In genomic region chr12:88578821-88579518, GRCh38 we compare ENCODE assay signal across 8 cellular contexts. TPM values are rescaled to one million over a fixed set of nuclear protein-coding genes. Genes with fewer than 3 reads are reported as not detected.
DNase-seq lines count a peak whose midpoint lies in the region; FAIRE-seq and TF ChIP-seq lines count a peak whose summit lies in the region.

No MANE protein-coding gene starts in this region.

- H2BK20ac ChIP-seq in H1 (ENCODE audit: low read length): no peak overlapping the region

- no peaks in the 10 kb centered on the region for H4K20me1 ChIP-seq in H1 (replicated peaks in 1 of 2; ENCODE audit: control insufficient read depth in 1 of 2, insufficient read depth in 2 of 2, low read length in 2 of 2)

- peak overlapping the region; percentile 51 for H3K27ac ChIP-seq in ACC112 (ENCODE audit: low read depth, low read length)
- H3K27ac ChIP-seq in H1 (ENCODE audit: low read depth, low read length): no peak overlapping the region
- H3K27ac ChIP-seq in muscle layer of colon (ENCODE audit: low read depth, low read length): peak overlapping the region; percentile 85

- no peaks in the 10 kb centered on the region for H3K9me3 ChIP-seq in NT2/D1 (ENCODE audit: insufficient read depth, low read length)
- no peaks in the 10 kb centered on the region for H3K9me3 ChIP-seq in H1 (ENCODE audit: insufficient read depth in 2 of 2, low read depth in 1 of 2, low read length in 1 of 2)
- H3K9me3 ChIP-seq in muscle layer of colon (ENCODE audit: low read length): no peaks in the 10 kb centered on the region

- H2BK15ac ChIP-seq in H1 (ENCODE audit: low read length): no peak overlapping the region

- H3K79me1 ChIP-seq in H1 (ENCODE audit: low read depth, low read length): no peaks in the 10 kb centered on the region

- H3K14ac ChIP-seq in H1 (ENCODE audit: insufficient read length): no peak overlapping the region

- H3K4ac ChIP-seq in H1 (replicated peaks; ENCODE audit: insufficient read length, low read depth, low read length): no peak overlapping the region

- no peak overlapping the region for H3K23ac ChIP-seq in H1 (ENCODE audit: insufficient read length)

- H4K8ac ChIP-seq in H1 (ENCODE audit: extremely low read depth, insufficient read depth, low read length): no peak overlapping the region

- H3K27me3 ChIP-seq in ACC112 (ENCODE audit: insufficient read depth, low read length) (no peaks in the 10 kb centered on the region), NT2/D1 (ENCODE audit: insufficient read depth, insufficient read length) (peaks cover 26% of the 10 kb centered on the region), H1 (replicated peaks in 1 of 4; ENCODE audit: control insufficient read depth in 3 of 4, extremely low read depth in 1 of 4, insufficient read depth in 3 of 4, low read length in 3 of 4) (peaks cover 0 to 2% (median 0%) of the 10 kb centered on the region in 4 experiments; a peak in 1 of 7 replicates), muscle layer of colon (ENCODE audit: control insufficient read depth in 1 of 2, insufficient read depth in 2 of 2, low read length in 2 of 2) (no peaks in the 10 kb centered on the region)

- H3K79me2 ChIP-seq in ACC112 (ENCODE audit: control insufficient read depth, insufficient read depth, low read length, unreplicated experiment) (peaks cover 60% of the 10 kb centered on the region), H1 (ENCODE audit: control insufficient read depth in 1 of 2, insufficient read depth in 2 of 2, low read length in 2 of 2) (peaks cover 0 to 7% of the 10 kb centered on the region in 2 experiments; a peak in 1 of 4 replicates)

- H3K36me3 ChIP-seq in ACC112 (ENCODE audit: insufficient read depth, low read length) (no peaks in the 10 kb centered on the region), NT2/D1 (ENCODE audit: insufficient read depth, insufficient read length, low read length) (no peaks in the 10 kb centered on the region), H1 (ENCODE audit: control insufficient read depth in 2 of 4, insufficient read depth in 4 of 4, low read length in 3 of 4) (no peaks in the 10 kb centered on the region), muscle layer of colon (ENCODE audit: insufficient read depth, low read length) (no peaks in the 10 kb centered on the region)

- H3K23me2 ChIP-seq in H1 (ENCODE audit: low read depth, low read length): peaks cover 14% of the 10 kb centered on the region

- no peak overlapping the region for H3K56ac ChIP-seq in H1 (replicated peaks; ENCODE audit: insufficient read length, low read depth, low read length)

- H3K9ac ChIP-seq in NT2/D1 (ENCODE audit: insufficient read length, low read depth): peak overlapping the region; percentile 76
- H3K9ac ChIP-seq in H1 (replicated peaks in 1 of 4; ENCODE audit: extremely low read depth in 1 of 4, low read depth in 3 of 4, low read length in 3 of 4): no peak overlapping the region; a peak in 1 of 7 replicates
- peak overlapping the region; percentile 71 for H3K9ac ChIP-seq in muscle layer of colon (ENCODE audit: low read length)

- peak; percentile 34 to 53; a peak in 3 of 4 replicates for TF ChIP-seq RAD21 in H1 (IDR thresholded peaks at IDR 0.05 in 1 of 2, conservative IDR thresholded peaks at IDR 0.05 in 1 of 2; ENCODE audit: low read depth in 2 of 2, low read length in 2 of 2)

- 2% methylated on average over 15 of the region's 15 CpGs; no CpG with 5 or more reads in 1 of the 2 experiments for WGBS in H1 (ENCODE audit: extremely low coverage in 1 of 2, insufficient coverage in 1 of 2, insufficient read length in 1 of 2, insufficient replicate concordance in 2 of 2, low coverage in 1 of 2, low lambda C conversion rate in 2 of 2, missing lambda C conversion rate in 1 of 2), 2 experiments

- H3K4me2 ChIP-seq in H1 (ENCODE audit: insufficient read depth in 1 of 2, low read depth in 2 of 2, low read length in 2 of 2): peak overlapping the region; percentile 82 to 93

- TF ChIP-seq CTCF in H1 (IDR thresholded peaks at IDR 0.05; ENCODE audit: control extremely low read depth in 1 of 3, insufficient read depth in 1 of 3, low read depth in 1 of 3, low read length in 3 of 3): peak; percentile 28 to 48 (median 42)
- TF ChIP-seq CTCF in GM10248 (IDR thresholded peaks at IDR 0.05; ENCODE audit: control extremely low read depth, extremely low read depth, low read depth, missing control alignments): no peak

- no peak overlapping the region for H4K91ac ChIP-seq in H1 (replicated peaks; ENCODE audit: insufficient read length, low read length)

- no peak overlapping the region for H2BK12ac ChIP-seq in H1 (ENCODE audit: low read depth, low read length)

- 0 out of 2 replicates have a peak overlapping the region, but pooled peaks have one; percentile 13 for H3K18ac ChIP-seq in H1 (ENCODE audit: extremely low read depth, low read length)

- H3K4me3 ChIP-seq in ACC112 (ENCODE audit: low read depth, low read length): peak overlapping the region; percentile 96
- peak overlapping the region; percentile 67 for H3K4me3 ChIP-seq in NT2/D1 (ENCODE audit: insufficient read length, low read depth)
- peak overlapping the region; percentile 58 to 83 (median 71) for H3K4me3 ChIP-seq in H1 (ENCODE audit: extremely low read depth in 1 of 4, insufficient read depth in 2 of 4, low read depth in 3 of 4, low read length in 4 of 4)
- peak overlapping the region; percentile 75 to 87 for H3K4me3 ChIP-seq in muscle layer of colon (ENCODE audit: low read depth in 1 of 2, low read length in 2 of 2)

- FAIRE-seq in H1 (lab: Jason Lieb, UNC): peak; percentile 65

- H3K4me1 ChIP-seq in ACC112 (ENCODE audit: control insufficient read depth, insufficient read depth, low read length, unreplicated experiment) (peaks cover 34% of the 10 kb centered on the region), NT2/D1 (ENCODE audit: insufficient read depth, insufficient read length) (peaks cover 3% of the 10 kb centered on the region), H1 (replicated peaks in 1 of 4; ENCODE audit: control insufficient read depth in 3 of 4, insufficient read depth in 4 of 4, low read length in 3 of 4) (peaks cover 0 to 8% (median 3%) of the 10 kb centered on the region in 4 experiments; a peak in 3 of 7 replicates), muscle layer of colon (ENCODE audit: insufficient read depth, low read length) (peaks cover 35% of the 10 kb centered on the region)

- POLR2A ChIA-PET in H1 (lab: Charles Lee; ENCODE audit: partially characterized antibody): interaction anchor here (0.7 to 2.4 kb wide), 11 partner anchors 9 to 455 kb away, joined by 3 to 6 read pairs (median 3); no protein-coding TSS in a partner anchor
- POLR2A ChIA-PET in GM10248 (lab: Yijun Ruan, JAX): no interaction called here

- H4K5ac ChIP-seq in H1 (ENCODE audit: insufficient read length, low read depth, low read length): no peak overlapping the region

- H2BK5ac ChIP-seq in H1 (ENCODE audit: low read depth, low read length): no peak overlapping the region

- no peak overlapping the region for H2BK120ac ChIP-seq in H1 (replicated peaks; ENCODE audit: low read depth, low read length)

- TF ChIP-seq EP300 in H1 (IDR thresholded peaks at IDR 0.05; ENCODE audit: borderline replicate concordance in 1 of 2, low read depth in 2 of 2, low read length in 2 of 2): no peak

- H2AFZ ChIP-seq in ACC112 (ENCODE audit: low read length, unreplicated experiment): peak overlapping the region; percentile 63
- no peak overlapping the region for H2AFZ ChIP-seq in H1 (ENCODE audit: low read length)

- DNase-seq in HPDE6-E6E7 (ENCODE audit: extremely low spot score) (peak; percentile 44), NT2/D1 (ENCODE audit: low read depth, low spot score) (no peak), H1 (ENCODE audit: low read depth in 1 of 2, low spot score in 2 of 2) (peak in 1 of 2 experiments; percentile 57), GM10248 (ENCODE audit: extremely low spot score) (no peak), activated gamma-delta T cell (lab: John Stamatoyannopoulos, UW) (no peak)
- DNase-seq in central memory CD4-positive, alpha-beta T cell: no peak

- no peak overlapping the region for H2AK5ac ChIP-seq in H1 (ENCODE audit: low read depth, low read length)

- CTCF ChIA-PET in H1 (lab: Charles Lee; ENCODE audit: partially characterized antibody) (interaction anchor here (0.6 to 3.2 kb wide), 17 partner anchors 9 to 767 kb away, joined by 3 to 14 read pairs (median 3); no protein-coding TSS in a partner anchor), GM10248 (lab: Yijun Ruan, JAX) (interaction anchor here (0.7 to 1.6 kb wide), 3 partner anchors 9 to 16 kb away, joined by 3 read pairs; no protein-coding TSS in a partner anchor)

- TF ChIP-seq POLR2A in H1 (IDR thresholded peaks at IDR 0.05; ENCODE audit: control extremely low read depth in 1 of 2, low read depth in 2 of 2, low read length in 2 of 2): no peak

TF ChIP-seq in H1, 55 proteins besides CTCF, POLR2A, EP300 and RAD21:
- TF ChIP-seq CBX5 (IDR thresholded peaks at IDR 0.05; ENCODE audit: low read depth, low read length): no peak
- TF ChIP-seq SIN3A (conservative IDR thresholded peaks at IDR 0.05 in 1 of 2, IDR thresholded peaks at IDR 0.05 in 1 of 2; ENCODE audit: low read depth in 1 of 2, low read length in 2 of 2): 0 out of 4 replicates have a peak, but pooled peaks of 1 of the 2 experiments have one; percentile 35
- peak in 1 of 2 experiments; percentile 65; a peak in 1 of 4 replicates for TF ChIP-seq HDAC2 (IDR thresholded peaks at IDR 0.05; ENCODE audit: borderline replicate concordance in 1 of 2, low read depth in 2 of 2, low read length in 2 of 2)
- TF ChIP-seq TCF12 (IDR thresholded peaks at IDR 0.05; ENCODE audit: low read depth, low read length): 0 out of 2 replicates have a peak, but pooled peaks have one; percentile 12
TF ChIP-seq in H1: peak in this region for 3.

RNA-seq across cellular contexts. Expression of gene KITLG, which starts 1.3 kb away (rescaled TPM):
- total RNA-seq in H1 (2021; fragmentation: NEBNext Ultra II Directional; extraction: Animal tissue kit (Norgen Biotek cat#: 25700)): 7.8 TPM in 2 replicates
- 1.3 and 1.4 TPM in 2 replicates for polyA plus RNA-seq in H1 (2011; rRNA removed)
- polyA plus RNA-seq in H1 (2011; cell fraction: cytosol; rRNA removed): 1.8 TPM
- polyA plus RNA-seq in H1 (2011; cell fraction: nucleus; rRNA removed): 1.9 TPM
- 2.3 to 6.9 TPM (median 4.6 TPM) in 4 replicates for polyA plus RNA-seq in H1 (2012, experiment 1 of 2)
- 0.25 TPM for polyA plus RNA-seq in H1 (2012, experiment 2 of 2)
- 3.4 TPM for polyA plus RNA-seq in H1 (2013, experiment 1 of 2)
- 3.5 TPM for polyA plus RNA-seq in H1 (2013, experiment 2 of 2)
- polyA minus RNA-seq in H1 (2011; rRNA and poly(A)+ RNA removed): 6.2 and 8.2 TPM in 2 replicates
- 17.4 TPM for polyA minus RNA-seq in H1 (2011; cell fraction: cytosol; rRNA and poly(A)+ RNA removed)
- polyA minus RNA-seq in H1 (2011; cell fraction: nucleus; rRNA and poly(A)+ RNA removed): 12.8 TPM

Comparison
In these comparisons a context has a peak if more than half of its experiments do, and no peak if none do; other contexts are left out.
1. H3K9ac ChIP-seq: peak in NT2/D1 (single experiment) and muscle layer of colon (single experiment); none in H1 (0 of 4).
2. Peak in every context shown above with its lines, with median percentiles within 50 percentile points of each other: H3K4me3 ChIP-seq.